8 cellular contexts compared by ENCODE assay signal in the genomic region with DNA sequence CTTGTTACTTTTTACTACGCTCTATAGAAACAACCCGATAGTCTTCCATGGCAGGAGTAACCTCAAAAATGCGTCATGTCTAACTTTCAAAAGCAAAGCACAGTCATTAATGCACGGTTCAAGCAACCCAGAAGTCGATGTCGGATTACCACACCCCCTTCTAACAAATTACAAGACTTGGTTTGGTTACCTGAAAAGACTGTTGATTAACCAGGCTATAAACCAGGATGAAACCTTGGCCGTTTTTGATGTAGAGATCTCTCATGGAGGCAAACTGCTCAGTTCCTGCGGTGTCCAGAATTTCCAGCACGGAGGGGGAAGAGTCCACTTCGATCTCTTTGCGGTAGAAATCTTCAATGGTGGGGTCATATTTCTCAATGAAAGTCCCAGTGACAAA. TPM values are rescaled to one million over a fixed set of nuclear protein-coding genes. Genes with fewer than 3 reads are reported as not detected.
A peak's percentile ranks its signal among the peaks of the same experiment; 100 is the strongest.
DNase-seq lines count a peak whose midpoint lies in the region; ATAC-seq and TF ChIP-seq lines count a peak whose summit lies in the region.

No MANE protein-coding gene starts in this region.

- peak overlapping the region; percentile 77 for H3K27ac ChIP-seq in fibroblast of lung (ENCODE audit: insufficient read depth, low read length)

- ATAC-seq in HG03097 (IDR thresholded peaks at IDR 0.05; ENCODE audit: low FRiP score, unreplicated experiment): peak; percentile 9

- H3K79me2 ChIP-seq in fibroblast of lung (ENCODE audit: control insufficient read depth, insufficient read depth, low read length): peaks cover 20% of the 10 kb centered on the region

- H3K27me3 ChIP-seq in fibroblast of lung (ENCODE audit: control insufficient read depth, insufficient read depth, low read length): no peaks in the 10 kb centered on the region

- no peaks in the 10 kb centered on the region for H3K9me3 ChIP-seq in fibroblast of lung (ENCODE audit: control insufficient read depth, insufficient read depth, low read depth, low read length)

- DNase-seq in NCI-H2227 (lab: John Stamatoyannopoulos, UW; ENCODE audit: unreplicated experiment): peak; percentile 45
- DNase-seq in NCI-H2227 treated with DMSO at 0.1 percent for 48 hours (lab: John Stamatoyannopoulos, UW): no peak
- peak; percentile 41 to 47 for DNase-seq in fibroblast of lung (ENCODE audit: low read depth in 2 of 2)
- peak; percentile 51 for DNase-seq in renal cortical epithelial cell (ENCODE audit: low read depth)
- no peak for DNase-seq in D341Med (ENCODE audit: low spot score)
- no peak for DNase-seq in dedifferentiated amniotic fluid mesenchymal stem cell (ENCODE audit: extremely low spot score)

- H3K9ac ChIP-seq in fibroblast of lung (ENCODE audit: insufficient read depth, low read length): peak overlapping the region; percentile 81

- H3K36me3 ChIP-seq in fibroblast of lung (ENCODE audit: control insufficient read depth, insufficient read depth, low read length): no peaks in the 10 kb centered on the region

- TF ChIP-seq CTCF in WI38 (IDR thresholded peaks at IDR 0.05; ENCODE audit: low read depth, low read length) (no peak), fibroblast of lung (conservative IDR thresholded peaks at IDR 0.05 in 1 of 2, IDR thresholded peaks at IDR 0.05 in 1 of 2; ENCODE audit: low read depth in 1 of 2, low read length in 2 of 2) (no peak)

- peak overlapping the region; percentile 29 for H2AFZ ChIP-seq in fibroblast of lung (ENCODE audit: low read length)

- H4K20me1 ChIP-seq in fibroblast of lung (ENCODE audit: control insufficient read depth, extremely low read depth, insufficient read depth, low read length): no peaks in the 10 kb centered on the region

- peak overlapping the region; percentile 69 for H3K4me3 ChIP-seq in WI38 (ENCODE audit: low read depth, low read length)
- H3K4me3 ChIP-seq in fibroblast of lung (replicated peaks in 1 of 4; ENCODE audit: control extremely low read depth in 1 of 4, insufficient read depth in 1 of 4, low read depth in 3 of 4, low read length in 4 of 4): peak overlapping the region; percentile 56 to 92 (median 72)

- no peaks in the 10 kb centered on the region for H3K4me1 ChIP-seq in fibroblast of lung (ENCODE audit: control insufficient read depth, extremely low read depth, insufficient read depth, low read length)

- peak overlapping the region; percentile 32 for H3K4me2 ChIP-seq in fibroblast of lung (ENCODE audit: extremely low read depth, insufficient read depth, low read length)

RNA-seq across cellular contexts. Expression of a gene that starts 2.4 kb away (rescaled TPM):
- total RNA-seq in fibroblast of lung: 13.6 and 24.4 TPM in 2 replicates
- polyA plus RNA-seq in fibroblast of lung: 17.6 and 18.5 TPM in 2 replicates
- polyA plus RNA-seq in fibroblast of lung (2012): 20.9 and 22.3 TPM in 2 replicates
- polyA minus RNA-seq in fibroblast of lung (ENCODE audit: low replicate concordance): 11.5 and 16.3 TPM in 2 replicates
- total RNA-seq in renal cortical epithelial cell: 22.9 and 26.9 TPM in 2 replicates

Comparison
In these comparisons a context has a peak if more than half of its experiments do, and no peak if none do; other contexts are left out.
1. DNase-seq: peak in NCI-H2227 (single experiment), fibroblast of lung (2 of 2) and renal cortical epithelial cell (single experiment); none in NCI-H2227 treated with DMSO at 0.1 percent for 48 hours (single experiment), D341Med (single experiment) and dedifferentiated amniotic fluid mesenchymal stem cell (single experiment).